ENCODE assay signal across 19 cellular contexts in the genomic region with DNA sequence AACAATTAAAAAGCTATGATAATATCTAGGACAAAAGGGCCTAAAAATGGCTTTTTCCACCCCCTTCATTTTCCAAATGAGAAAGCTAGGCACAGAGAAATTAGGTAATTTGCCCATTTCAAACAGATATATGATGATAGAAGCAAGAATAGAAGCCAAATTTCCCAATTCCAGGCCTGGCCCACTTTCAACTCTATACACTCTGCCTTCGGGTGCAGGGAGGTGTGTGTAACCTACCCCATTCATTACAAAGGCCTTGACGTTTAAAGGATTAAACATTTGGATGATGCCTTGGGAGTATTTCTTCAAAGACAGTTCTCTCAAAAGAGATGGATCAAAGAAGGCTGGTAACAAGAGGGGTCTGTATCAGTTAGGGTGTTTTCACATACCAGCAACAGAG.
"Had no signal": no experiment of that assay in that cellular context is flagged by ENCODE, and none has a peak within 500 bp of the region (broad histone marks: within the 10 kb centered on the region; RNA-seq: fewer than 3 reads in every experiment).

No MANE protein-coding gene starts in this region.

- H3K36me3 Mint-ChIP-seq: naive thymus-derived CD8-positive, alpha-beta T cell had no signal

- H3K4me3 Mint-ChIP-seq: activated naive CD8-positive, alpha-beta T cell treated with anti-CD3 and anti-CD28 coated beads, Interleukin-2, amount 50 U/mL, for 24 hours; effector memory CD8-positive, alpha-beta T cell; naive thymus-derived CD8-positive, alpha-beta T cell had no signal

- H3K9me3 Mint-ChIP-seq: activated naive CD8-positive, alpha-beta T cell treated with anti-CD3 and anti-CD28 coated beads, Interleukin-2, amount 50 U/mL, for 24 hours; effector memory CD8-positive, alpha-beta T cell had no signal

- H3K36me3 ChIP-seq: gastrocnemius medialis, thoracic aorta had no signal

- H3K27me3 Mint-ChIP-seq: progenitor cell of endocrine pancreas had no signal

- H3K9me3 ChIP-seq: gastrocnemius medialis, mucosa of descending colon, thoracic aorta had no signal

- H3K27ac Mint-ChIP-seq: activated naive CD8-positive, alpha-beta T cell treated with anti-CD3 and anti-CD28 coated beads, Interleukin-2, amount 50 U/mL, for 24 hours; effector memory CD8-positive, alpha-beta T cell; naive thymus-derived CD8-positive, alpha-beta T cell; progenitor cell of endocrine pancreas had no signal

- DNase-seq: activated CD4-positive, alpha-beta T cell treated with anti-CD3 and anti-CD28 coated beads, Interleukin-2, amount 50 U/mL, for 4 hours; activated CD4-positive, CD25-positive, alpha-beta regulatory T cell treated with anti-CD3 and anti-CD28 coated beads, Interleukin-2, amount 50 U/mL, for 72 hours; activated naive CD4-positive, alpha-beta T cell treated with Interleukin-2 at 50 U/mL for 16 hours; activated naive CD8-positive, alpha-beta T cell treated with anti-CD3 and anti-CD28 coated beads, Interleukin-2, amount 50 U/mL, for 24 hours; activated T-cell treated with anti-CD3 and anti-CD28 coated beads for 4 hours; aorta; dermis blood vessel endothelial cell; effector memory CD8-positive, alpha-beta T cell; gastrocnemius medialis; mucosa of descending colon; naive thymus-derived CD8-positive, alpha-beta T cell; stimulated activated CD4-positive, alpha-beta T cell treated with anti-CD3 and anti-CD28 coated beads, Interleukin-12 subunit alpha, Interleukin-12 subunit beta, amount 100 ng/mL, for 4 hours; stimulated activated CD4-positive, alpha-beta T cell treated with anti-CD3 and anti-CD28 coated beads, Interleukin-2, amount 100 ng/mL, for 24 hours; T-helper 1 cell; T1000 had no signal

- H3K27me3 ChIP-seq: gastrocnemius medialis had no signal

- H3K27ac ChIP-seq: gastrocnemius medialis, thoracic aorta had no signal

- H3K4me1 Mint-ChIP-seq: activated naive CD8-positive, alpha-beta T cell treated with anti-CD3 and anti-CD28 coated beads, Interleukin-2, amount 50 U/mL, for 24 hours; naive thymus-derived CD8-positive, alpha-beta T cell had no signal

- H3K4me3 ChIP-seq: gastrocnemius medialis, mucosa of descending colon, thoracic aorta had no signal

- FAIRE-seq: bronchial epithelial cell, islet of Langerhans had no signal
